8 cellular contexts compared by ENCODE assay signal in the genomic region with DNA sequence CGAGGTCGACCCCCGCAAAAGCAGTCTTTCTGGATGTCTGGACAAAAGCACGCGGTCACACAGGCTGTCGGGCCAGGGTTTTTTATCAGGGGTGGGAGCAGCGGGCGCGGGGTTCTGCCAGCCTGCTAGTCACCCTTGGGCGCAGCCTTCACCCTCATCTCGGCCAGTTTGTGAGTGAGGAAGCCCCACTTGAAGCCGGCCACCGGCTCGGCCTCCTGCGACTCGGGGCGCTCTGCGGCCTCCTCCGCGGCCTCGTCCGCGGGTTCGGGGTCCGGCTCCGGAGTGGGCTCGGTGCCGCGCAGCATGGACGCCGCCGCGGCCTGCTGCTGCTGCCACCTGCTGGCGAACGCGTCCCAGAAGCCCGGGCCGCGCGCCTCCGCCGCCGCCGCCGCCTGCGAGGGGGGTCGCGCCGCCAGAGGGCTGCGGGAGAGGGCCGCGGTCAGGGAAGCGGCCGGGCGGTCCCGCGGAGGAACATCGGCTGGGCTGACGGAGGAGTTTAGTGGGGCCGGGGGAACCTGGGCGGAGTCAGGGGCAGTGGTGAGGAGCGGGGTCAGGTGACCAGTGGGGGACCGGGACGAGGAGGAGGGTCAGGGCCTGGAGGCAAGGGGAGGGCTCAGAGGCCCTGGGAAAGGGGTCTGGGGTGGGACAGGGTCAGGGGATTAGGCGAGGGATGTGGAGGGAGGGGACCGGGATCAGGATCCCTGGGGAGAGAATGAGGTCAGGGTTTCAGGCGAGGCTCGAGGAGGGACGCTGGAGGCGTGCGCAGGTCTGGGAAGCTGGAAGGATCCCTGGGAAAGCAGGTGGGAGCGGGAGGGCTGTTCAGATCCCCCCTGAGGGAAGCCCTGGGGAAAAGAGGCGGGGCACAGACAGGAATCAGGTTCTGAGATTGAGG. TPM values are rescaled to one million over a fixed set of nuclear protein-coding genes. Genes with fewer than 3 reads are reported as not detected.
DNase-seq lines count a peak whose midpoint lies in the region; ATAC-seq and TF ChIP-seq lines count a peak whose summit lies in the region.

No MANE protein-coding gene starts in this region.

- intact Hi-C loops in Right ventricle myocardium inferior (cut with DNase I): loop anchor here (2.0 kb wide), 1 partner anchor 59 kb away; no protein-coding TSS in a partner anchor
- intact Hi-C loops in cardiac septum (cut with DNase I): no loop called here

- DNase-seq in Right ventricle myocardium inferior (ENCODE audit: missing footprints) (no peak), cardiac septum (ENCODE audit: low spot score) (no peak), coronary artery (ENCODE audit: low spot score) (no peak), lung microvascular endothelial cell (ENCODE audit: low read depth in 2 of 2) (peak; percentile 39 to 56)
- peak in 3 of 4 experiments; percentile 25 to 31 (median 30) for DNase-seq in activated CD4-positive, CD25-positive, alpha-beta regulatory T cell (lab: John Stamatoyannopoulos, UW)
- peak; percentile 28 to 42 for DNase-seq in stimulated activated CD8-positive, alpha-beta memory T cell treated with anti-CD3 and anti-CD28 coated beads, Interleukin-2, amount 100 ng/mL, for 48 hours (ENCODE audit: low read depth in 2 of 2)

- peak overlapping the region in 1 of 2 donors; percentile 65 for H3K27ac ChIP-seq in coronary artery

- peak; percentile 72 for TF ChIP-seq CTCF in coronary artery (IDR thresholded peaks at IDR 0.05)

- ATAC-seq in Right ventricle myocardium inferior: peak; percentile 27
- ATAC-seq in GM21529 (IDR thresholded peaks at IDR 0.05; ENCODE audit: unreplicated experiment): no peak
- ATAC-seq in GM21786 (IDR thresholded peaks at IDR 0.05; ENCODE audit: unreplicated experiment): no peak

- peak overlapping the region; percentile 71 for H3K4me3 ChIP-seq in coronary artery

RNA-seq across cellular contexts. Expression of a gene that starts 4.5 kb away (rescaled TPM):
- total RNA-seq in Right ventricle myocardium inferior (not detected), cardiac septum (not detected), lung microvascular endothelial cell (not detected in 2 replicates)

RNA-seq across cellular contexts. Expression of a gene that starts 5.4 kb away (rescaled TPM):
- total RNA-seq in Right ventricle myocardium inferior (4.0 TPM), cardiac septum (3.8 TPM), lung microvascular endothelial cell (4.8 and 6.0 TPM in 2 replicates)

RNA-seq across cellular contexts. Expression of a gene that starts 5.4 kb away (rescaled TPM):
- total RNA-seq in Right ventricle myocardium inferior: 14.9 TPM
- total RNA-seq in cardiac septum: 23.2 TPM
- total RNA-seq in lung microvascular endothelial cell: 28.8 and 29.2 TPM in 2 replicates

RNA-seq across cellular contexts. Expression of a gene that starts 7.3 kb away (rescaled TPM):
- total RNA-seq in Right ventricle myocardium inferior (not detected), cardiac septum (not detected), lung microvascular endothelial cell (not detected in 2 replicates)

RNA-seq across cellular contexts. Expression of a gene that starts 13.0 kb away (rescaled TPM):
- 1.8 TPM for total RNA-seq in Right ventricle myocardium inferior
- total RNA-seq in cardiac septum: 2.9 TPM
- total RNA-seq in lung microvascular endothelial cell: not detected in 2 replicates

Comparison
In these comparisons a context has a peak if more than half of its experiments do, and no peak if none do; other contexts are left out.
1. DNase-seq: peak in activated CD4-positive, CD25-positive, alpha-beta regulatory T cell (3 of 4), lung microvascular endothelial cell (2 of 2) and stimulated activated CD8-positive, alpha-beta memory T cell treated with anti-CD3 and anti-CD28 coated beads, Interleukin-2, amount 100 ng/mL, for 48 hours (2 of 2); none in Right ventricle myocardium inferior (single experiment), cardiac septum (single experiment) and coronary artery (single experiment).